Comparison of ENCODE assay signal across 8 cellular contexts in genomic region chr1:29230553-29231378, GRCh38. TPM values are rescaled to one million over a fixed set of nuclear protein-coding genes. Genes with fewer than 3 reads are reported as not detected.
DNase-seq lines count a peak whose midpoint lies in the region; ATAC-seq and TF ChIP-seq lines count a peak whose summit lies in the region.

MECR (minus strand) TSS chr1:29230934; CDS start chr1:29230906, 28 bp downstream.

- H3K4me1 ChIP-seq in right atrium auricular region (peaks cover 0 to 17% of the 10 kb centered on the region in 2 donors), uterus (peaks cover 0 to 9% of the 10 kb centered on the region in 2 donors)

- ATAC-seq in HG02798 (IDR thresholded peaks at IDR 0.05; ENCODE audit: poor library complexity, unreplicated experiment): peak; percentile 96

- intact Hi-C loops in uterus (cut with DNase I; ENCODE audit: low total_unique reads): loop anchor here (10.0 kb wide), 1 partner anchor 1484 kb away; no protein-coding TSS in a partner anchor

- TF ChIP-seq POLR2A in uterus (IDR thresholded peaks at IDR 0.05): peak; percentile 19 to 70

- TF ChIP-seq CTCF in GM13976 (IDR thresholded peaks at IDR 0.05; ENCODE audit: borderline replicate concordance, control extremely low read depth, extremely low read depth, insufficient read depth, missing control alignments) (peak; percentile 19), right atrium auricular region (IDR thresholded peaks at IDR 0.05) (peak in 1 of 2 donors; percentile 43), uterus (IDR thresholded peaks at IDR 0.05) (peak; percentile 17 to 46 (median 28))

- peak within 1 kb of the TSS; percentile 26 for H3K27ac ChIP-seq in angular gyrus (ENCODE audit: low read depth, low read length)
- peak within 1 kb of the TSS; percentile 59 to 85 for H3K27ac ChIP-seq in right atrium auricular region
- peak within 1 kb of the TSS; percentile 71 to 75 for H3K27ac ChIP-seq in uterus

- DNase-seq in GM13976 (ENCODE audit: low spot score) (peak; percentile 98), NCI-H1436 treated with DMSO at 0.1 percent for 48 hours (lab: John Stamatoyannopoulos, UW) (peak; percentile 41), T-helper 2 cell (peak; percentile 86 to 93 (median 93)), right atrium auricular region (ENCODE audit: low spot score) (peak; percentile 95), putamen (ENCODE audit: low spot score) (peak; percentile 91), uterus (peak; percentile 92 to 95)

- H3K9me3 ChIP-seq in right atrium auricular region (no peaks in the 10 kb centered on the region), uterus (no peaks in the 10 kb centered on the region)

- no peaks in the 10 kb centered on the region for H3K27me3 ChIP-seq in right atrium auricular region
- no peaks in the 10 kb centered on the region for H3K27me3 ChIP-seq in uterus

- H3K36me3 ChIP-seq in right atrium auricular region (no peaks in the 10 kb centered on the region), uterus (no peaks in the 10 kb centered on the region)

- in situ Hi-C loops in GM13976 (cut with MboI; ENCODE audit: low sequenced_read_pairs, unreplicated experiment): loop anchor here (25.0 kb wide), 1 partner anchor 1482 kb away; the partner anchor contains the start of gene MATN1

- peak within 1 kb of the TSS; percentile 69 to 91 for H3K4me3 ChIP-seq in right atrium auricular region
- H3K4me3 ChIP-seq in uterus: peak within 1 kb of the TSS; percentile 58 to 77

RNA-seq across cellular contexts. Expression of gene MECR, which starts in this region (rescaled TPM):
- total RNA-seq in right atrium auricular region (10 to 100 TPM; 18.4 to 24.3 TPM), uterus (10 to 100 TPM in 3 of 4 donors, 1 to 10 TPM in 1; 7.4 to 23.4 (median 20.7) TPM)

Comparison
In these comparisons a context has a peak if more than half of its experiments do, and no peak if none do; other contexts are left out.
1. Peak in every context shown above with its lines: DNase-seq, ATAC-seq, H3K4me3 ChIP-seq and H3K27ac ChIP-seq.
2. DNase-seq: peak in every context shown above with its lines; median percentile 98 in GM13976; 95 in right atrium auricular region; 94 in uterus; 93 in T-helper 2 cell; 91 in putamen; 41 in NCI-H1436 treated with DMSO at 0.1 percent for 48 hours.